Comparison of ENCODE assay signal across 27 cellular contexts in the genomic region with DNA sequence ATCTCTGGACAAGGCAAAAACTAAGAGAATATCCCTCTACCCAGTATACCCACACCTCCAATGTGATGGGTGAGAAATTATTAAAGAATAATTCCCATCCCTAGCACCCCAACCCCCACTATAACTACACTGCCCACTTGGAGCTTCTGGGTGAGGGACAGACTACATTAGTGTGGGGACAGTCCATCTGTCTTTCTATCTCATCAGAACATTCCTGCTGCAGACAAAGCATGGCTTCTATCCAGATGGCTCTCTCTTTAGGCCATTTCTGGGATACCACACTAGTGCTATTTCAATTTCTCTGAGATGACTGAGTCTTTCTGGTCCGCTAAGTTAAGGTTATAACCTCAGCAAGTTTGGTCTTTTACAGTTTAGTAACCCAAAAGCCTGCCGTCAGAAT. TPM values are rescaled to one million over a fixed set of nuclear protein-coding genes. Genes with fewer than 3 reads are reported as not detected.
"Had no signal": no experiment of that assay in that cellular context is flagged by ENCODE, and none has a peak within 500 bp of the region (broad histone marks: within the 10 kb centered on the region; RNA-seq: fewer than 3 reads in every experiment).

No MANE protein-coding gene starts in this region.

- H3K36me3 ChIP-seq: adrenal gland, cardiac muscle cell, colonic mucosa, gastrocnemius medialis, thoracic aorta, vagina had no signal

- H3K9me3 ChIP-seq: adrenal gland, colonic mucosa, gastrocnemius medialis, thoracic aorta, vagina had no signal

- ATAC-seq: gastrocnemius medialis; left lobe of liver; stimulated activated naive CD8-positive, alpha-beta T cell treated with anti-CD3 and anti-CD28 coated beads, Interleukin-15, Interleukin-2, amounts not matched to agents 100 U/mL and 50 U/mL, for 24 hours had no signal

- H3K27me3 ChIP-seq: adrenal gland, cardiac muscle cell, colonic mucosa, gastrocnemius medialis, vagina had no signal

- H3K4me3 ChIP-seq: adrenal gland, cardiac muscle cell, colonic mucosa, gastrocnemius medialis, lung, thoracic aorta, vagina had no signal

- H3K27ac ChIP-seq: adrenal gland, cardiac muscle cell, colonic mucosa, gastrocnemius medialis, thoracic aorta, vagina had no signal

- DNase-seq: activated CD4-positive, alpha-beta memory T cell treated with anti-CD3 and anti-CD28 coated beads for 36 hours; activated CD4-positive, alpha-beta T cell treated with anti-CD3 and anti-CD28 coated beads, Interleukin-2, amount 10 ng/mL, durations not matched to agents 24 days and 14 days; activated CD4-positive, CD25-positive, alpha-beta regulatory T cell treated with anti-CD3 and anti-CD28 coated beads, Interleukin-2, amount 50 U/mL, for 72 hours; activated CD8-positive, alpha-beta memory T cell treated with anti-CD3 and anti-CD28 coated beads, Interleukin-2, amount 50 U/mL, for 4 hours; activated effector memory CD4-positive, alpha-beta T cell treated with anti-CD3 and anti-CD28 coated beads, Interleukin-2, amount 50 U/mL, for 16 hours; activated naive CD4-positive, alpha-beta T cell treated with anti-CD3 and anti-CD28 coated beads for 36 hours; activated naive CD8-positive, alpha-beta T cell treated with anti-CD3 and anti-CD28 coated beads for 36 hours; activated T-cell treated with anti-CD3 and anti-CD28 coated beads, Interleukin-2, amount 50 U/mL, for 1 hour; adrenal gland; aorta; cerebellar nuclear complex; colonic mucosa; effector CD8-positive, alpha-beta T cell; gastrocnemius medialis; head of caudate nucleus; hypothalamus; immature natural killer cell; mesendoderm; stimulated activated CD4-positive, alpha-beta T cell treated with anti-CD3 and anti-CD28 coated beads, Interleukin-2, amount 100 ng/mL, for 48 hours; stimulated activated naive CD8-positive, alpha-beta T cell treated with anti-CD3 and anti-CD28 coated beads, Interleukin-15, Interleukin-2, amounts not matched to agents 100 U/mL and 50 U/mL, for 24 hours; T-helper 2 cell; trophoblast cell had no signal

- H3K4me1 ChIP-seq: colonic mucosa had no signal

RNA-seq across cellular contexts. Expression of a gene that starts 31.9 kb away (rescaled TPM):
- total RNA-seq: thoracic aorta had no signal
